In the genomic region with DNA sequence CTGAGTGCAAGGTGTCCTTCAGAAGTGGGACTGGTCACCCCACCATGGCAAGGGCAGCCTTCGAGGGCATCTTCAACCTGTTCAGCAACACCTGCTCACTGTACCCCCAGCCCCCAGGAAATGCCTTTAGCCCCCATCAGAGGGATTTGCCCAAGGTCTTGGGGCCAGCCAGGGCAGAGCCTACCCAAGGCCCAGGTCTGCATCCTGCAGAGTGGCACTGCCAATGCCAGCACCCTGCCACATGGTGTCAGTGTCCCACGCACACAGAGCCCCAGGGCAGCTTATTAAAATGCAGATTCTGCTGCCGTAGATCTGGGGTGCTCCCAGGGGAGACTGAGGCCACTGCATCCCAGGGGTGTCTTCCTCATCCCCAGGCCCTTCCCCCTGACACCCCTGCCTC, we compare ENCODE assay signal across 11 cellular contexts.
DNase-seq lines count a peak whose midpoint lies in the region; ATAC-seq and TF ChIP-seq lines count a peak whose summit lies in the region.
"Had no signal": no experiment of that assay in that cellular context is flagged by ENCODE, and none has a peak within 500 bp of the region (broad histone marks: within the 10 kb centered on the region; RNA-seq: fewer than 3 reads in every experiment).

No MANE protein-coding gene starts in this region.

- H3K27me3 ChIP-seq in GM06990 (replicated peaks; ENCODE audit: control insufficient read depth, insufficient read depth, low read length), result no peaks in the 10 kb centered on the region

- ATAC-seq in HG02938 (IDR thresholded peaks at IDR 0.05; ENCODE audit: unreplicated experiment), result no peak
- ATAC-seq in HG03565 (IDR thresholded peaks at IDR 0.05; ENCODE audit: unreplicated experiment), result no peak
- ATAC-seq in omental fat pad (ENCODE audit: low FRiP score), result no peak

- peak; percentile 73 for TF ChIP-seq CTCF in 22Rv1 (IDR thresholded peaks at IDR 0.05)
- TF ChIP-seq CTCF in GM06990 (IDR thresholded peaks at IDR 0.05; ENCODE audit: insufficient read depth, low read length, poor library complexity, severe bottlenecking), result peak; percentile 44
- TF ChIP-seq CTCF in foreskin fibroblast (IDR thresholded peaks at IDR 0.05; ENCODE audit: low read depth, low read length), result peak; percentile 14
- TF ChIP-seq CTCF in omental fat pad (IDR thresholded peaks at IDR 0.05), result no peak

- DNase-seq in GM06990 (ENCODE audit: extremely low read depth, insufficient read length), result no peak
- peak; percentile 55 for DNase-seq in RPMI8226
- DNase-seq in foreskin fibroblast, result peak in 1 of 2 donors; percentile 43
- DNase-seq in SIG-M5 (lab: John Stamatoyannopoulos, UW), result no peak
- DNase-seq in omental fat pad (ENCODE audit: low spot score), result no peak
- DNase-seq: cortex of kidney, naive B cell, T-helper 9 cell had no signal

- H3K36me3 ChIP-seq in GM06990 (ENCODE audit: control insufficient read depth, insufficient read depth, low read length), result peaks cover 2% of the 10 kb centered on the region; the same call in 1 of the 2 replicates

- H3K4me3 ChIP-seq in GM06990 (replicated peaks; ENCODE audit: low read depth, low read length), result no peak overlapping the region
- no peak overlapping the region for H3K4me3 ChIP-seq in foreskin fibroblast (ENCODE audit: low read depth in 1 of 2, low read length in 2 of 2)

- no peak overlapping the region for H3K27ac ChIP-seq in 22Rv1

Comparison
In these comparisons a context has a peak if more than half of its experiments do, and no peak if none do; other contexts are left out.
1. CTCF ChIP-seq: peak in 22Rv1 (single experiment), GM06990 (single experiment) and foreskin fibroblast (single experiment); none in omental fat pad (0 of 3).